Comparison of ENCODE assay signal across 1 cellular context in the genomic region with DNA sequence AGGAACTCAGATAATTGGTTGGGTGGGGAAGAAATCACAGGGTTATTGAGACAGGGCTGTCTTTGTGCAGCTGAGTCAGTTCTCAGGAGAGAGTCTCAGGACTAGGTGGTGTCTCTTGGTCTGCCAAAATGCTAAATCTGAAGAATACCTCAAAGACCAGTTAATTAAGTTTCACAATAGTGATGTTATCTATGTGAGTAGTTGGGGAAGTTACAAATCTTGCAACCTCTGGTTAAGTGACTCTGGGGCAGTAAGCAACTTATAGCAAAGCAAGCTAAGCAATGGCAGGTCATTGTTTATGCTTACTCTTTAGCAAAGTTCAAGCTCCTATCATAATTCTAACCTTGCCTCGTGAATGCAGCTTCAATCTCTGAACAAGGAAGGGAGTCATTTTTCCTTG.
TF ChIP-seq lines count a peak whose summit lies in the region.

No MANE protein-coding gene starts in this region.

TF ChIP-seq in GM23338, 12 proteins besides CTCF, POLR2A, EP300 and RAD21 (continued from another document):
- no peak for TF ChIP-seq CREB1 (CRISPR knock-in tag; IDR thresholded peaks at IDR 0.05; ENCODE audit: low read depth)
- no peak for TF ChIP-seq EZH2 (IDR thresholded peaks at IDR 0.05; ENCODE audit: low read depth, unreplicated experiment)
- TF ChIP-seq ZNF114 (CRISPR knock-in tag; IDR thresholded peaks at IDR 0.05): no peak
- TF ChIP-seq JUNB (IDR thresholded peaks at IDR 0.05; ENCODE audit: unreplicated experiment): no peak
- no peak for TF ChIP-seq EZH2phosphoT487 (IDR thresholded peaks at IDR 0.05; ENCODE audit: unreplicated experiment)
